15 cellular contexts compared by ENCODE assay signal in genomic region chr4:11611868-11612267, GRCh38.
DNase-seq lines count a peak whose midpoint lies in the region; ATAC-seq and TF ChIP-seq lines count a peak whose summit lies in the region.
"Had no signal": no experiment of that assay in that cellular context is flagged by ENCODE, and none has a peak within 500 bp of the region (broad histone marks: within the 10 kb centered on the region; RNA-seq: fewer than 3 reads in every experiment).

No MANE protein-coding gene starts in this region.

- RAD21 ChIA-PET in HCT116 (lab: Charles Lee; ENCODE audit: low non-redundant PET in 1 of 2, low total read pairs in 2 of 2, uncharacterized antibody in 2 of 2, unreplicated experiment in 2 of 2), result no interaction called here

- DNase-seq in Calu3 (no peak), HCT116 (ENCODE audit: low read depth, low spot score) (no peak), NCI-H69 (lab: John Stamatoyannopoulos, UW) (peak; percentile 5), left lung (no peak), NCI-H187 treated with DMSO at 0.1 percent for 48 hours (lab: John Stamatoyannopoulos, UW) (no peak), epidermal melanocyte (ENCODE audit: insufficient read length, low spot score) (no peak), SK-N-DZ (ENCODE audit: low spot score) (no peak)
- DNase-seq: Caco-2; CD8-positive, alpha-beta memory T cell; DND-41; GDM1; HFFc6 had no signal

- POLR2A ChIA-PET in HCT116 (lab: Charles Lee), result interaction anchor here (1.1 to 3.7 kb wide), 3 partner anchors 13 to 20 kb away, joined by 3 to 26 read pairs (median 14); no protein-coding TSS in a partner anchor

- CTCF ChIA-PET in Calu3 (lab: Charles Lee) (interaction anchor here (1.0 to 2.6 kb wide), 2 partner anchors 13 to 107 kb away, joined by 3 to 10 read pairs; no protein-coding TSS in a partner anchor), HCT116 (lab: Charles Lee) (no interaction called here)

- no peaks in the 10 kb centered on the region for H3K27me3 Mint-ChIP-seq in Calu3 (ENCODE audit: unreplicated experiment)

- no peaks in the 10 kb centered on the region for H4K20me1 ChIP-seq in HCT116 (ENCODE audit: insufficient read depth)

- intact Hi-C loops in Calu3 (cut with micrococcal nuclease; ENCODE audit: unreplicated experiment) (loop anchor here (2.0 to 5.0 kb wide), 2 partner anchors 63 to 105 kb away; no protein-coding TSS in a partner anchor), HCT116 (cut with micrococcal nuclease) (loop anchor here (10.0 kb wide), 1 partner anchor 67 kb away; no protein-coding TSS in a partner anchor), left lung (cut with DNase I) (no loop called here)

- H3K27ac ChIP-seq in HCT116 (ENCODE audit: low read depth, low read length), result peak overlapping the region; percentile 98; the same call in 1 of the 2 replicates
- H3K27ac ChIP-seq in left lung, result no peak overlapping the region
- H3K27ac ChIP-seq: HL-60 had no signal

- TF ChIP-seq CTCF in Calu3 (IDR thresholded peaks at IDR 0.05; ENCODE audit: unreplicated experiment) (no peak), HCT116 (IDR thresholded peaks at IDR 0.05 in 2 of 3, conservative IDR thresholded peaks at IDR 0.05 in 1 of 3; ENCODE audit: borderline replicate concordance in 1 of 3, insufficient read depth in 1 of 3, low read depth in 2 of 3, low read length in 2 of 3) (no peak), left lung (IDR thresholded peaks at IDR 0.05) (no peak)

- 0 out of 2 replicates have a peak overlapping the region, but pooled peaks have one; percentile 67 for H3K9ac ChIP-seq in HCT116 (ENCODE audit: low read length)

- no peak for TF ChIP-seq POLR2A in HCT116 (IDR thresholded peaks at IDR 0.05; ENCODE audit: borderline replicate concordance, extremely low read depth, insufficient read depth, insufficient read length)

- peaks cover 61 to 90% of the 10 kb centered on the region in 2 experiments for H3K4me1 ChIP-seq in HCT116 (ENCODE audit: control insufficient read depth in 1 of 2, insufficient read depth in 2 of 2, low read length in 2 of 2)
- H3K4me1 ChIP-seq in left lung, result no peaks in the 10 kb centered on the region
- H3K4me1 ChIP-seq: HAP-1 had no signal

- no peak for TF ChIP-seq RAD21 in HCT116 (IDR thresholded peaks at IDR 0.05; ENCODE audit: low read depth)

- peak overlapping the region; percentile 89 for H3K27ac Mint-ChIP-seq in Calu3 (ENCODE audit: unreplicated experiment)
- H3K27ac Mint-ChIP-seq: CD8-positive, alpha-beta memory T cell; HFFc6 had no signal

- H3K9me2 ChIP-seq in HCT116 (ENCODE audit: insufficient read depth), result no peaks in the 10 kb centered on the region; the same call in 1 of the 2 replicates

- no peak overlapping the region for H2AFZ ChIP-seq in HCT116 (ENCODE audit: low read depth, low read length, poor library complexity, severe bottlenecking)

- ATAC-seq in HCT116, result no peak
- peak; percentile 48 for ATAC-seq in left lung
- ATAC-seq: K562 had no signal

- peaks cover 57% of the 10 kb centered on the region for H3K4me1 Mint-ChIP-seq in Calu3 (ENCODE audit: low read depth, unreplicated experiment)
- H3K4me1 Mint-ChIP-seq: CD8-positive, alpha-beta memory T cell had no signal

- H3K4me2 ChIP-seq in HCT116 (ENCODE audit: low read length), result no peak overlapping the region

- no peak overlapping the region for H3K4me3 ChIP-seq in HCT116 (replicated peaks in 1 of 2; ENCODE audit: low read depth in 1 of 2, low read length in 2 of 2)
- no peak overlapping the region for H3K4me3 ChIP-seq in left lung
- H3K4me3 ChIP-seq: HAP-1, K562 had no signal

- no peaks in the 10 kb centered on the region for H3K9me3 ChIP-seq in HCT116 (ENCODE audit: control insufficient read depth in 1 of 2, insufficient read depth in 1 of 2, low read depth in 1 of 2, low read length in 2 of 2)
- H3K9me3 ChIP-seq in left lung, result no peaks in the 10 kb centered on the region
- H3K9me3 ChIP-seq: Caco-2, HAP-1 had no signal

- H3K27me3 ChIP-seq in HCT116 (ENCODE audit: insufficient read depth, low read length) (no peaks in the 10 kb centered on the region), left lung (no peaks in the 10 kb centered on the region)

- no TSS peak for BruUV-seq in Calu3 (replicated peaks; lab: Mats Ljungman, UMichigan)
- BruUV-seq in HCT116 (replicated peaks; lab: Mats Ljungman, UMichigan), result no TSS peak

- no peak overlapping the region for H3K4me3 Mint-ChIP-seq in Calu3 (ENCODE audit: low read depth, unreplicated experiment)
- H3K4me3 Mint-ChIP-seq: CD8-positive, alpha-beta memory T cell; HFFc6 had no signal

- no peaks in the 10 kb centered on the region for H3K9me3 Mint-ChIP-seq in Calu3 (ENCODE audit: low read depth, unreplicated experiment)

- H3K79me2 ChIP-seq in HCT116 (ENCODE audit: insufficient read depth, low read length), result no peaks in the 10 kb centered on the region

- no peaks in the 10 kb centered on the region for H3K36me3 ChIP-seq in HCT116 (ENCODE audit: control insufficient read depth in 1 of 2, insufficient read depth in 2 of 2, low read length in 2 of 2)
- no peaks in the 10 kb centered on the region for H3K36me3 ChIP-seq in left lung
- H3K36me3 ChIP-seq: HAP-1 had no signal

- H3K36me3 Mint-ChIP-seq in Calu3 (ENCODE audit: insufficient read depth, unreplicated experiment), result peaks cover 34% of the 10 kb centered on the region
- H3K36me3 Mint-ChIP-seq: CD8-positive, alpha-beta memory T cell had no signal

TF ChIP-seq in HCT116, 20 proteins besides CTCF, POLR2A, EP300 and RAD21:
- TF ChIP-seq REST (IDR thresholded peaks at IDR 0.05; ENCODE audit: low read depth) (no peak), ZFX (IDR thresholded peaks at IDR 0.05) (no peak), ELF1 (IDR thresholded peaks at IDR 0.05; ENCODE audit: borderline replicate concordance, low read depth) (no peak), POLR2AphosphoS5 (IDR thresholded peaks at IDR 0.05; ENCODE audit: low read depth, low read length) (no peak), TCF7L2 (IDR thresholded peaks at IDR 0.05; ENCODE audit: borderline replicate concordance, extremely low read depth, insufficient read depth, insufficient read length) (no peak), YY1 (IDR thresholded peaks at IDR 0.05; ENCODE audit: extremely low read depth, insufficient replicate concordance, low read depth, low read length) (no peak), EZH2phosphoT487 (IDR thresholded peaks at IDR 0.05; ENCODE audit: borderline replicate concordance) (no peak), SIN3A (IDR thresholded peaks at IDR 0.05; ENCODE audit: low read depth) (no peak), CEBPB (IDR thresholded peaks at IDR 0.05; ENCODE audit: low read depth) (no peak), CBX3 (IDR thresholded peaks at IDR 0.05; ENCODE audit: low read depth) (no peak), EZH2 (IDR thresholded peaks at IDR 0.05) (no peak), SP1 (IDR thresholded peaks at IDR 0.05; ENCODE audit: low read depth) (no peak), FOSL1 (IDR thresholded peaks at IDR 0.05; ENCODE audit: low read depth) (no peak), ATF3 (IDR thresholded peaks at IDR 0.05) (no peak), JUND (IDR thresholded peaks at IDR 0.05) (no peak), ZBTB33 (IDR thresholded peaks at IDR 0.05; ENCODE audit: extremely low read depth, insufficient replicate concordance, low read length) (no peak)

Comparison
In these comparisons a context has a peak if more than half of its experiments do, and no peak if none do; other contexts are left out.
1. intact Hi-C loops: an anchor here in Calu3 (2.0 to 5.0 kb wide) and HCT116 (10.0 kb wide); none called in left lung.